Comparison of ENCODE assay signal across 11 cellular contexts in genomic region chr6:118354641-118355040, GRCh38.
DNase-seq lines count a peak whose midpoint lies in the region; ATAC-seq and TF ChIP-seq lines count a peak whose summit lies in the region.
"Had no signal": no experiment of that assay in that cellular context is flagged by ENCODE, and none has a peak within 500 bp of the region (broad histone marks: within the 10 kb centered on the region; RNA-seq: fewer than 3 reads in every experiment).

No MANE protein-coding gene starts in this region.

- POLR2A ChIA-PET in HEK293 (lab: Yijun Ruan, JAX): no interaction called here

- H3K4me1 ChIP-seq in HEK293 (ENCODE audit: control insufficient read depth, insufficient read depth, low read length): no peaks in the 10 kb centered on the region

- H3K4me3 ChIP-seq in GM06990 (replicated peaks; ENCODE audit: low read depth, low read length) (no peak overlapping the region), HEK293 (ENCODE audit: low read depth, low read length) (no peak overlapping the region)

- peak; percentile 96 for ATAC-seq in GM19043 (IDR thresholded peaks at IDR 0.05; ENCODE audit: low read depth, unreplicated experiment)
- peak; percentile 99 for ATAC-seq in HG03159 (IDR thresholded peaks at IDR 0.05; ENCODE audit: unreplicated experiment)
- ATAC-seq: WTC11 had no signal

- TF ChIP-seq CTCF in GM06990 (IDR thresholded peaks at IDR 0.05; ENCODE audit: insufficient read depth, low read length, poor library complexity, severe bottlenecking): no peak
- no peak for TF ChIP-seq CTCF in HEK293 (tag by site-specific recombination; IDR thresholded peaks at IDR 0.05)

- H3K27ac ChIP-seq in HEK293 (ENCODE audit: extremely low read depth, low read depth, low read length) (no peak overlapping the region), substantia nigra (ENCODE audit: low read depth, low read length, poor library complexity, severe bottlenecking) (no peak overlapping the region)

- H3K27me3 ChIP-seq in GM06990 (replicated peaks; ENCODE audit: control insufficient read depth, insufficient read depth, low read length): no peaks in the 10 kb centered on the region

- DNase-seq in GM06990 (ENCODE audit: extremely low read depth, insufficient read length) (peak; percentile 28), substantia nigra (lab: John Stamatoyannopoulos, UW) (no peak), putamen (ENCODE audit: low spot score) (no peak), NCI-H510A (lab: John Stamatoyannopoulos, UW) (no peak)
- DNase-seq in activated CD4-positive, alpha-beta T cell treated with anti-CD3 and anti-CD28 coated beads for 48 hours: no peak
- DNase-seq: KBM-7, SHP77 treated with DMSO at 0.1 percent for 48 hours had no signal

- CTCF ChIA-PET in HEK293 (lab: Yijun Ruan, JAX): no interaction called here

- H3K36me3 ChIP-seq in GM06990 (ENCODE audit: control insufficient read depth, insufficient read depth, low read length) (no peaks in the 10 kb centered on the region), HEK293 (ENCODE audit: control insufficient read depth in 2 of 2, insufficient read depth in 1 of 2, low read length in 2 of 2) (no peaks in the 10 kb centered on the region)

- no peaks in the 10 kb centered on the region for H3K9me3 ChIP-seq in HEK293 (ENCODE audit: control insufficient read depth, insufficient read depth, low read depth, low read length)

TF ChIP-seq in HEK293, 187 proteins besides CTCF, POLR2A, EP300 and RAD21:
- TF ChIP-seq ZNF133 (tag by site-specific recombination; IDR thresholded peaks at IDR 0.05) (peak; percentile 54; the same call in 1 of the 2 replicates), ZNF350 (tag by site-specific recombination; IDR thresholded peaks at IDR 0.05) (no peak)
